ENCODE assay signal across 28 cellular contexts in genomic region chr2:118464546-118464945, GRCh38.
"Had no signal": no experiment of that assay in that cellular context is flagged by ENCODE, and none has a peak within 500 bp of the region (broad histone marks: within the 10 kb centered on the region; RNA-seq: fewer than 3 reads in every experiment).

No MANE protein-coding gene starts in this region.

- H3K27ac Mint-ChIP-seq: dendritic cell treated with granulocyte-macrophage colony-stimulating factor and Interleukin-4, amounts not matched to agents 40 ng/mL and 50 ng/mL, for 4 days; endodermal cell; mesothelial cell of epicardium; naive thymus-derived CD4-positive, alpha-beta T cell; nephron progenitor cell; stimulated activated naive CD8-positive, alpha-beta T cell treated with anti-CD3 and anti-CD28 coated beads, Interleukin-15, amount 100 ng/mL, for 72 hours had no signal

- H3K9me3 Mint-ChIP-seq: dendritic cell treated with granulocyte-macrophage colony-stimulating factor and Interleukin-4, amounts not matched to agents 40 ng/mL and 50 ng/mL, for 4 days; endodermal cell; mesothelial cell of epicardium; naive thymus-derived CD4-positive, alpha-beta T cell; nephron progenitor cell; stimulated activated naive CD8-positive, alpha-beta T cell treated with anti-CD3 and anti-CD28 coated beads, Interleukin-15, amount 100 ng/mL, for 72 hours had no signal

- H3K36me3 ChIP-seq: colonic mucosa, esophagus muscularis mucosa, heart right ventricle, left lung, ovary, sigmoid colon, spleen, thyroid gland, vagina had no signal

- H3K4me3 Mint-ChIP-seq: dendritic cell treated with granulocyte-macrophage colony-stimulating factor and Interleukin-4, amounts not matched to agents 40 ng/mL and 50 ng/mL, for 4 days; endodermal cell; mesothelial cell of epicardium; naive thymus-derived CD4-positive, alpha-beta T cell; nephron progenitor cell; stimulated activated naive CD8-positive, alpha-beta T cell treated with anti-CD3 and anti-CD28 coated beads, Interleukin-15, amount 100 ng/mL, for 72 hours had no signal

- H3K36me3 Mint-ChIP-seq: mesothelial cell of epicardium; naive thymus-derived CD4-positive, alpha-beta T cell had no signal

- DNase-seq: colonic mucosa; effector CD8-positive, alpha-beta T cell; endodermal cell; foreskin melanocyte; glutamatergic neuron; heart right ventricle; hippocampal formation; left lung; mesenchymal stem cell; naive thymus-derived CD4-positive, alpha-beta T cell; nephron progenitor cell; nucleus accumbens; ovary; posterior cingulate gyrus; psoas muscle; right cardiac atrium; sigmoid colon; spleen; stimulated activated CD4-positive, alpha-beta T cell treated with anti-CD3 and anti-CD28 coated beads, Interleukin-4, amount 100 ng/mL, for 4 hours; stimulated activated naive CD4-positive, alpha-beta T cell; stimulated activated naive CD8-positive, alpha-beta T cell treated with anti-CD3 and anti-CD28 coated beads, Interleukin-15, amount 100 ng/mL, for 72 hours; thyroid gland; trophoblast cell had no signal

- H3K4me1 Mint-ChIP-seq: mesothelial cell of epicardium; naive thymus-derived CD4-positive, alpha-beta T cell; nephron progenitor cell; stimulated activated naive CD8-positive, alpha-beta T cell treated with anti-CD3 and anti-CD28 coated beads, Interleukin-15, amount 100 ng/mL, for 72 hours had no signal

- H3K9me3 ChIP-seq: colonic mucosa, esophagus muscularis mucosa, heart right ventricle, left lung, ovary, psoas muscle, sigmoid colon, spleen, thyroid gland, vagina had no signal

- H3K4me1 ChIP-seq: colonic mucosa, esophagus muscularis mucosa, heart right ventricle, left lung, psoas muscle, sigmoid colon, spleen, thyroid gland, vagina had no signal

- ATAC-seq: heart right ventricle; left lung; naive thymus-derived CD4-positive, alpha-beta T cell; psoas muscle; right cardiac atrium; stimulated activated naive CD8-positive, alpha-beta T cell treated with anti-CD3 and anti-CD28 coated beads, Interleukin-15, amount 100 ng/mL, for 72 hours had no signal

- H3K27ac ChIP-seq: colonic mucosa, epithelial cell of prostate, esophagus muscularis mucosa, heart right ventricle, left lung, ovary, psoas muscle, sigmoid colon, spleen, thyroid gland, vagina had no signal

- H3K27me3 ChIP-seq: colonic mucosa, ovary, thyroid gland, vagina had no signal

- H3K4me3 ChIP-seq: colonic mucosa, esophagus muscularis mucosa, heart right ventricle, left lung, ovary, psoas muscle, sigmoid colon, spleen, thyroid gland, vagina had no signal
